ENCODE assay signal across 32 cellular contexts in genomic region chr10:114244126-114244525, GRCh38. TPM values are rescaled to one million over a fixed set of nuclear protein-coding genes. Genes with fewer than 3 reads are reported as not detected.
"Had no signal": no experiment of that assay in that cellular context is flagged by ENCODE, and none has a peak within 500 bp of the region (broad histone marks: within the 10 kb centered on the region; RNA-seq: fewer than 3 reads in every experiment).

No MANE protein-coding gene starts in this region.

- H3K9me3 Mint-ChIP-seq: activated CD4-positive, alpha-beta memory T cell treated with anti-CD3 and anti-CD28 coated beads, Interleukin-2, amount 10 ng/mL, durations not matched to agents 7 days and 5 days; activated CD4-positive, alpha-beta T cell treated with anti-CD3 and anti-CD28 coated beads, Interleukin-2, amount 10 ng/mL, durations not matched to agents 7 days and 5 days; activated naive CD4-positive, alpha-beta T cell treated with anti-CD3 and anti-CD28 coated beads, Interleukin-2, amount 10 ng/mL, durations not matched to agents 7 days and 5 days; activated naive CD8-positive, alpha-beta T cell treated with anti-CD3 and anti-CD28 coated beads for 36 hours; activated T-cell treated with anti-CD3 and anti-CD28 coated beads, Interleukin-2, amount 50 U/mL, for 72 hours; activated T-helper 2 cell treated with anti-CD3 and anti-CD28 coated beads, Interferon-gamma antibody, Interleukin-2, Interleukin-4, amounts not matched to agents 10 μg/mL and 5 μg/mL and 100 μg/mL, durations not matched to agents 14 hours and 24 hours and 36 hours; central memory CD8-positive, alpha-beta T cell; T-cell had no signal

- H3K36me3 ChIP-seq: MG63 had no signal

- H3K4me1 Mint-ChIP-seq: activated naive CD4-positive, alpha-beta T cell treated with anti-CD3 and anti-CD28 coated beads, Interleukin-2, amount 10 ng/mL, durations not matched to agents 7 days and 5 days; activated naive CD8-positive, alpha-beta T cell treated with anti-CD3 and anti-CD28 coated beads for 36 hours; central memory CD8-positive, alpha-beta T cell had no signal

- DNase-seq: activated CD4-positive, alpha-beta memory T cell treated with anti-CD3 and anti-CD28 coated beads, Interleukin-2, amount 10 ng/mL, durations not matched to agents 7 days and 5 days; activated CD4-positive, alpha-beta T cell treated with anti-CD3 and anti-CD28 coated beads, Interleukin-2, amount 10 ng/mL, durations not matched to agents 7 days and 5 days; activated CD4-positive, CD25-positive, alpha-beta regulatory T cell; activated gamma-delta T cell treated with Interleukin-2 at 50 U/mL for 16 hours; activated naive CD4-positive, alpha-beta T cell treated with anti-CD3 and anti-CD28 coated beads, Interleukin-2, amount 10 ng/mL, durations not matched to agents 7 days and 5 days; activated naive CD8-positive, alpha-beta T cell treated with anti-CD3 and anti-CD28 coated beads for 36 hours; activated T-cell treated with anti-CD3 and anti-CD28 coated beads for 4 hours; activated T-cell treated with anti-CD3 and anti-CD28 coated beads, Interleukin-2, amount 50 U/mL, for 72 hours; aorta; MG63; MV-4-11; NCI-H1092 treated with DMSO at 0.1 percent for 48 hours; NCI-H1417 treated with DMSO at 0.1 percent for 48 hours; NCI-H1694; NCI-H2029; NCI-H2107; NCI-H2171 treated with DMSO at 0.1 percent for 48 hours; NCI-H226; NCI-H526; NCI-H774; PC-3; T-cell; T-helper 2 cell; T1000 had no signal

- H3K9ac ChIP-seq: KMS-11 had no signal

- H3K4me3 ChIP-seq: MG63, SK-N-MC had no signal

- H3K36me3 Mint-ChIP-seq: activated naive CD4-positive, alpha-beta T cell treated with anti-CD3 and anti-CD28 coated beads, Interleukin-2, amount 10 ng/mL, durations not matched to agents 7 days and 5 days; activated naive CD8-positive, alpha-beta T cell treated with anti-CD3 and anti-CD28 coated beads for 36 hours; T-cell had no signal

- H3K27ac ChIP-seq: KMS-11, SK-N-MC had no signal

- H3K9me3 ChIP-seq: MG63 had no signal

- FAIRE-seq: RCC 7860, TTC549 had no signal

- ATAC-seq: activated T-cell treated with anti-CD3 and anti-CD28 coated beads, Interleukin-2, amount 50 U/mL, for 72 hours; PC-3; T-cell had no signal

- H3K4me3 Mint-ChIP-seq: activated CD4-positive, alpha-beta memory T cell treated with anti-CD3 and anti-CD28 coated beads, Interleukin-2, amount 10 ng/mL, durations not matched to agents 7 days and 5 days; activated CD4-positive, alpha-beta T cell treated with anti-CD3 and anti-CD28 coated beads, Interleukin-2, amount 10 ng/mL, durations not matched to agents 7 days and 5 days; activated naive CD4-positive, alpha-beta T cell treated with anti-CD3 and anti-CD28 coated beads, Interleukin-2, amount 10 ng/mL, durations not matched to agents 7 days and 5 days; activated naive CD8-positive, alpha-beta T cell treated with anti-CD3 and anti-CD28 coated beads for 36 hours; activated T-cell treated with anti-CD3 and anti-CD28 coated beads, Interleukin-2, amount 50 U/mL, for 72 hours; central memory CD8-positive, alpha-beta T cell; T-cell had no signal

- H3K4me2 ChIP-seq: KMS-11 had no signal

RNA-seq across cellular contexts. Expression of gene VWA2, which starts 5.1 kb away (rescaled TPM):
- total RNA-seq: activated CD4-positive, alpha-beta memory T cell treated with anti-CD3 and anti-CD28 coated beads, Interleukin-2, amount 10 ng/mL, durations not matched to agents 7 days and 5 days; activated CD4-positive, alpha-beta T cell treated with anti-CD3 and anti-CD28 coated beads, Interleukin-2, amount 10 ng/mL, durations not matched to agents 7 days and 5 days; activated CD8-positive, alpha-beta memory T cell treated with anti-CD3 and anti-CD28 coated beads for 36 hours; activated naive CD8-positive, alpha-beta T cell treated with anti-CD3 and anti-CD28 coated beads for 36 hours; activated T-cell treated with anti-CD3 and anti-CD28 coated beads, Interleukin-2, amount 50 U/mL, for 72 hours; activated T-helper 2 cell treated with anti-CD3 and anti-CD28 coated beads, Interferon-gamma antibody, Interleukin-2, Interleukin-4, amounts not matched to agents 10 μg/mL and 5 μg/mL and 100 μg/mL, durations not matched to agents 14 hours and 24 hours and 36 hours; NCI-H460; PC-3; T-cell had no signal
